1 cellular context compared by ENCODE assay signal in the genomic region with DNA sequence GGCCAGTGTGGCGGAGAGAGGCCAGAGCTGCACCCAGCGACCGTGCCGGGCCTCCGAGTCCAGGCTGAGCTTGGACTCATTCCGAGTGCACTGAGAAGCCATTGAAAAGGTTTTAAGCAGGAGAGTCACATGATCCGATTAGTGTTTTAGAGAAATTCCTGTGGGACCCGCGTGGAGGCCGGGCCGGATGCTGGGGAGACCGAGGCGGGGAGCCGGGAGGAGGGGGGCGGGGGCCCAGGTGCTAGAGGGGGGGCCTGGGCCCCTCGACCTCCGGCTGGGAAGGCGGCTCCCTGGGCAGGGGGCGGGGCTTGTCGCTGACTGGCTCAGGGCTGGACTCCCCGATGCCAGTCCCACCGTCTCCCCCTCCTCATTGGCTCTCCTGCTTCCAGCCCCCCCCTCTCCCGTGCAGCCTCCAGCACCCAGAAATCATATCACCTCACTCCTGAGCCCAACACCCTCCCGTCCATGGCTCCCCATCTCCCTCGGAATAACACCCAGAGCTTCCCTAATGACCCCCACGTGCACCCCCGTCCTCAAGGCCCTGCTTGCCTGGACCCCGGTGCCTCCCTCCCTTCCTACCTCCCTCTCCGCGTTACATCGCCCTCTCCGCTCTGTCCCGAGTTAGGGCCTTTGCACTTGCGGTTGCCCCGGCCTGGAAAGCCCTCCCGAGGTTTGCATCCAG.
TF ChIP-seq lines count a peak whose summit lies in the region.

No MANE protein-coding gene starts in this region.

TF ChIP-seq in HepG2, 621 proteins besides CTCF, POLR2A, EP300 and RAD21 (continued from another document and continues in another):
- TF ChIP-seq ZKSCAN5 (CRISPR knock-in tag; IDR thresholded peaks at IDR 0.05) (no peak), SMC3 (IDR thresholded peaks at IDR 0.05; ENCODE audit: low read length) (no peak), ZNF496 (CRISPR knock-in tag; IDR thresholded peaks at IDR 0.05; ENCODE audit: insufficient replicate concordance) (no peak), ZNF234 (CRISPR knock-in tag; conservative IDR thresholded peaks at IDR 0.05) (no peak), MED13 (CRISPR knock-in tag; IDR thresholded peaks at IDR 0.05) (no peak), NFIC (IDR thresholded peaks at IDR 0.05; ENCODE audit: low read length) (no peak), GZF1 (CRISPR knock-in tag; IDR thresholded peaks at IDR 0.05) (no peak), SRY (CRISPR knock-in tag; IDR thresholded peaks at IDR 0.05) (no peak), WIZ (CRISPR knock-in tag; IDR thresholded peaks at IDR 0.05) (no peak), JUND (CRISPR knock-in tag; IDR thresholded peaks at IDR 0.05) (no peak), MLLT10 (CRISPR knock-in tag; IDR thresholded peaks at IDR 0.05) (no peak), NONO (IDR thresholded peaks at IDR 0.05) (no peak), NONO (CRISPR knock-in tag; conservative IDR thresholded peaks at IDR 0.05) (no peak), ZZZ3 (CRISPR knock-in tag; IDR thresholded peaks at IDR 0.05; ENCODE audit: borderline replicate concordance) (no peak), STAT5B (CRISPR knock-in tag; IDR thresholded peaks at IDR 0.05) (no peak), HES4 (CRISPR knock-in tag; IDR thresholded peaks at IDR 0.05; ENCODE audit: borderline replicate concordance) (no peak), ZNF235 (CRISPR knock-in tag; IDR thresholded peaks at IDR 0.05; ENCODE audit: borderline replicate concordance) (no peak), PTBP1 (IDR thresholded peaks at IDR 0.05; ENCODE audit: low read depth, low read length, poor library complexity, severe bottlenecking) (no peak), ZKSCAN8 (CRISPR knock-in tag; IDR thresholded peaks at IDR 0.05; ENCODE audit: borderline replicate concordance) (no peak), MXI1 (IDR thresholded peaks at IDR 0.05; ENCODE audit: borderline replicate concordance, low read depth, low read length) (peak; percentile 21; the same call in 1 of the 3 replicates), ZNF792 (CRISPR knock-in tag; IDR thresholded peaks at IDR 0.05) (no peak), CHD2 (IDR thresholded peaks at IDR 0.05; ENCODE audit: low read depth, low read length) (no peak)
- TF ChIP-seq, protein P1, sequence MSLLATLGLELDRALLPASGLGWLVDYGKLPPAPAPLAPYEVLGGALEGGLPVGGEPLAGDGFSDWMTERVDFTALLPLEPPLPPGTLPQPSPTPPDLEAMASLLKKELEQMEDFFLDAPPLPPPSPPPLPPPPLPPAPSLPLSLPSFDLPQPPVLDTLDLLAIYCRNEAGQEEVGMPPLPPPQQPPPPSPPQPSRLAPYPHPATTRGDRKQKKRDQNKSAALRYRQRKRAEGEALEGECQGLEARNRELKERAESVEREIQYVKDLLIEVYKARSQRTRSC (CRISPR knock-in tag; IDR thresholded peaks at IDR 0.05; ENCODE audit: low read depth): no peak
- TF ChIP-seq, protein P2, sequence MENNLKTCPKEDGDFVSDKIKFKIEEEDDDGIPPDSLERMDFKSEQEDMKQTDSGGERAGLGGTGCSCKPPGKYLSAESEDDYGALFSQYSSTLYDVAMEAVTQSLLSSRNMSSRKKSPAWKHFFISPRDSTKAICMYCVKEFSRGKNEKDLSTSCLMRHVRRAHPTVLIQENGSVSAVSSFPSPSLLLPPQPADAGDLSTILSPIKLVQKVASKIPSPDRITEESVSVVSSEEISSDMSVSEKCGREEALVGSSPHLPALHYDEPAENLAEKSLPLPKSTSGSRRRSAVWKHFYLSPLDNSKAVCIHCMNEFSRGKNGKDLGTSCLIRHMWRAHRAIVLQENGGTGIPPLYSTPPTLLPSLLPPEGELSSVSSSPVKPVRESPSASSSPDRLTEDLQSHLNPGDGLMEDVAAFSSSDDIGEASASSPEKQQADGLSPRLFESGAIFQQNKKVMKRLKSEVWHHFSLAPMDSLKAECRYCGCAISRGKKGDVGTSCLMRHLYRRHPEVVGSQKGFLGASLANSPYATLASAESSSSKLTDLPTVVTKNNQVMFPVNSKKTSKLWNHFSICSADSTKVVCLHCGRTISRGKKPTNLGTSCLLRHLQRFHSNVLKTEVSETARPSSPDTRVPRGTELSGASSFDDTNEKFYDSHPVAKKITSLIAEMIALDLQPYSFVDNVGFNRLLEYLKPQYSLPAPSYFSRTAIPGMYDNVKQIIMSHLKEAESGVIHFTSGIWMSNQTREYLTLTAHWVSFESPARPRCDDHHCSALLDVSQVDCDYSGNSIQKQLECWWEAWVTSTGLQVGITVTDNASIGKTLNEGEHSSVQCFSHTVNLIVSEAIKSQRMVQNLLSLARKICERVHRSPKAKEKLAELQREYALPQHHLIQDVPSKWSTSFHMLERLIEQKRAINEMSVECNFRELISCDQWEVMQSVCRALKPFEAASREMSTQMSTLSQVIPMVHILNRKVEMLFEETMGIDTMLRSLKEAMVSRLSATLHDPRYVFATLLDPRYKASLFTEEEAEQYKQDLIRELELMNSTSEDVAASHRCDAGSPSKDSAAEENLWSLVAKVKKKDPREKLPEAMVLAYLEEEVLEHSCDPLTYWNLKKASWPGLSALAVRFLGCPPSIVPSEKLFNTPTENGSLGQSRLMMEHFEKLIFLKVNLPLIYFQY (CRISPR knock-in tag; IDR thresholded peaks at IDR 0.05; ENCODE audit: borderline replicate concordance): no peak
- TF ChIP-seq, protein P3, sequence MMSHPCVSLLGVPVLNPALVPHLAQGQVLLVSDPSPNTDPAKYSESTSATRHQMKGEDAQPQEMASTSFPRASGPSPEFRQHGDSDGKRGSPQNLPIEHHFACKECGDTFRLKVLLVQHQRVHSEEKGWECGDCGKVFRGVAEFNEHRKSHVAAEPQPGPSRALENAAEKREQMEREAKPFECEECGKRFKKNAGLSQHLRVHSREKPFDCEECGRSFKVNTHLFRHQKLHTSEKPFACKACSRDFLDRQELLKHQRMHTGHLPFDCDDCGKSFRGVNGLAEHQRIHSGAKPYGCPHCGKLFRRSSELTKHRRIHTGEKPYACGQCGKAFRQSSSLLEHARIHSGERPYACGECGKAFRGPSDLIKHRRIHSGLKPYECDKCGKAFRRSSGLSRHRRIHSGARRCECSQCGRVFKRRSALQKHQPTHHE (CRISPR knock-in tag; IDR thresholded peaks at IDR 0.05; ENCODE audit: borderline replicate concordance): no peak
- TF ChIP-seq, protein P4, sequence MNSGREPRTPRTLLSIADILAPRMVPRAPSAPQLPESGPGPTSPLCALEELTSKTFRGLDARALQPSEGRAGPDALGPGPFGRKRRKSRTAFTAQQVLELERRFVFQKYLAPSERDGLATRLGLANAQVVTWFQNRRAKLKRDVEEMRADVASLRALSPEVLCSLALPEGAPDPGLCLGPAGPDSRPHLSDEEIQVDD (CRISPR knock-in tag; IDR thresholded peaks at IDR 0.05; ENCODE audit: borderline replicate concordance): no peak
- TF ChIP-seq, protein P5, sequence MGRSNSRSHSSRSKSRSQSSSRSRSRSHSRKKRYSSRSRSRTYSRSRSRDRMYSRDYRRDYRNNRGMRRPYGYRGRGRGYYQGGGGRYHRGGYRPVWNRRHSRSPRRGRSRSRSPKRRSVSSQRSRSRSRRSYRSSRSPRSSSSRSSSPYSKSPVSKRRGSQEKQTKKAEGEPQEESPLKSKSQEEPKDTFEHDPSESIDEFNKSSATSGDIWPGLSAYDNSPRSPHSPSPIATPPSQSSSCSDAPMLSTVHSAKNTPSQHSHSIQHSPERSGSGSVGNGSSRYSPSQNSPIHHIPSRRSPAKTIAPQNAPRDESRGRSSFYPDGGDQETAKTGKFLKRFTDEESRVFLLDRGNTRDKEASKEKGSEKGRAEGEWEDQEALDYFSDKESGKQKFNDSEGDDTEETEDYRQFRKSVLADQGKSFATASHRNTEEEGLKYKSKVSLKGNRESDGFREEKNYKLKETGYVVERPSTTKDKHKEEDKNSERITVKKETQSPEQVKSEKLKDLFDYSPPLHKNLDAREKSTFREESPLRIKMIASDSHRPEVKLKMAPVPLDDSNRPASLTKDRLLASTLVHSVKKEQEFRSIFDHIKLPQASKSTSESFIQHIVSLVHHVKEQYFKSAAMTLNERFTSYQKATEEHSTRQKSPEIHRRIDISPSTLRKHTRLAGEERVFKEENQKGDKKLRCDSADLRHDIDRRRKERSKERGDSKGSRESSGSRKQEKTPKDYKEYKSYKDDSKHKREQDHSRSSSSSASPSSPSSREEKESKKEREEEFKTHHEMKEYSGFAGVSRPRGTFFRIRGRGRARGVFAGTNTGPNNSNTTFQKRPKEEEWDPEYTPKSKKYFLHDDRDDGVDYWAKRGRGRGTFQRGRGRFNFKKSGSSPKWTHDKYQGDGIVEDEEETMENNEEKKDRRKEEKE (IDR thresholded peaks at IDR 0.05): no peak
- TF ChIP-seq, protein P6, sequence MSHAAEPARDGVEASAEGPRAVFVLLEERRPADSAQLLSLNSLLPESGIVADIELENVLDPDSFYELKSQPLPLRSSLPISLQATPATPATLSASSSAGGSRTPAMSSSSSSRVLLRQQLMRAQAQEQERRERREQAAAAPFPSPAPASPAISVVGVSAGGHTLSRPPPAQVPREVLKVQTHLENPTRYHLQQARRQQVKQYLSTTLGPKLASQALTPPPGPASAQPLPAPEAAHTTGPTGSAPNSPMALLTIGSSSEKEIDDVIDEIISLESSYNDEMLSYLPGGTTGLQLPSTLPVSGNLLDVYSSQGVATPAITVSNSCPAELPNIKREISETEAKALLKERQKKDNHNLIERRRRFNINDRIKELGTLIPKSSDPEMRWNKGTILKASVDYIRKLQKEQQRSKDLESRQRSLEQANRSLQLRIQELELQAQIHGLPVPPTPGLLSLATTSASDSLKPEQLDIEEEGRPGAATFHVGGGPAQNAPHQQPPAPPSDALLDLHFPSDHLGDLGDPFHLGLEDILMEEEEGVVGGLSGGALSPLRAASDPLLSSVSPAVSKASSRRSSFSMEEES (CRISPR knock-in tag; IDR thresholded peaks at IDR 0.05): peak; percentile 14; the same call in 1 of the 2 replicates
- TF ChIP-seq, protein P7, sequence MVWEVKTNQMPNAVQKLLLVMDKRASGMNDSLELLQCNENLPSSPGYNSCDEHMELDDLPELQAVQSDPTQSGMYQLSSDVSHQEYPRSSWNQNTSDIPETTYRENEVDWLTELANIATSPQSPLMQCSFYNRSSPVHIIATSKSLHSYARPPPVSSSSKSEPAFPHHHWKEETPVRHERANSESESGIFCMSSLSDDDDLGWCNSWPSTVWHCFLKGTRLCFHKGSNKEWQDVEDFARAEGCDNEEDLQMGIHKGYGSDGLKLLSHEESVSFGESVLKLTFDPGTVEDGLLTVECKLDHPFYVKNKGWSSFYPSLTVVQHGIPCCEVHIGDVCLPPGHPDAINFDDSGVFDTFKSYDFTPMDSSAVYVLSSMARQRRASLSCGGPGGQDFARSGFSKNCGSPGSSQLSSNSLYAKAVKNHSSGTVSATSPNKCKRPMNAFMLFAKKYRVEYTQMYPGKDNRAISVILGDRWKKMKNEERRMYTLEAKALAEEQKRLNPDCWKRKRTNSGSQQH (CRISPR knock-in tag; IDR thresholded peaks at IDR 0.05; ENCODE audit: low read depth): no peak
- TF ChIP-seq, protein P8, sequence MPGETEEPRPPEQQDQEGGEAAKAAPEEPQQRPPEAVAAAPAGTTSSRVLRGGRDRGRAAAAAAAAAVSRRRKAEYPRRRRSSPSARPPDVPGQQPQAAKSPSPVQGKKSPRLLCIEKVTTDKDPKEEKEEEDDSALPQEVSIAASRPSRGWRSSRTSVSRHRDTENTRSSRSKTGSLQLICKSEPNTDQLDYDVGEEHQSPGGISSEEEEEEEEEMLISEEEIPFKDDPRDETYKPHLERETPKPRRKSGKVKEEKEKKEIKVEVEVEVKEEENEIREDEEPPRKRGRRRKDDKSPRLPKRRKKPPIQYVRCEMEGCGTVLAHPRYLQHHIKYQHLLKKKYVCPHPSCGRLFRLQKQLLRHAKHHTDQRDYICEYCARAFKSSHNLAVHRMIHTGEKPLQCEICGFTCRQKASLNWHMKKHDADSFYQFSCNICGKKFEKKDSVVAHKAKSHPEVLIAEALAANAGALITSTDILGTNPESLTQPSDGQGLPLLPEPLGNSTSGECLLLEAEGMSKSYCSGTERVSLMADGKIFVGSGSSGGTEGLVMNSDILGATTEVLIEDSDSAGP (CRISPR knock-in tag; IDR thresholded peaks at IDR 0.05; ENCODE audit: borderline replicate concordance): peak; percentile 19; the same call in 1 of the 2 replicates
- TF ChIP-seq, protein P9, sequence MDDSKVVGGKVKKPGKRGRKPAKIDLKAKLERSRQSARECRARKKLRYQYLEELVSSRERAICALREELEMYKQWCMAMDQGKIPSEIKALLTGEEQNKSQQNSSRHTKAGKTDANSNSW (CRISPR knock-in tag; IDR thresholded peaks at IDR 0.05; ENCODE audit: borderline replicate concordance): no peak
- TF ChIP-seq, protein P10, sequence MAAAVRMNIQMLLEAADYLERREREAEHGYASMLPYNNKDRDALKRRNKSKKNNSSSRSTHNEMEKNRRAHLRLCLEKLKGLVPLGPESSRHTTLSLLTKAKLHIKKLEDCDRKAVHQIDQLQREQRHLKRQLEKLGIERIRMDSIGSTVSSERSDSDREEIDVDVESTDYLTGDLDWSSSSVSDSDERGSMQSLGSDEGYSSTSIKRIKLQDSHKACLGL (CRISPR knock-in tag; IDR thresholded peaks at IDR 0.05): no peak
- TF ChIP-seq, protein P11, sequence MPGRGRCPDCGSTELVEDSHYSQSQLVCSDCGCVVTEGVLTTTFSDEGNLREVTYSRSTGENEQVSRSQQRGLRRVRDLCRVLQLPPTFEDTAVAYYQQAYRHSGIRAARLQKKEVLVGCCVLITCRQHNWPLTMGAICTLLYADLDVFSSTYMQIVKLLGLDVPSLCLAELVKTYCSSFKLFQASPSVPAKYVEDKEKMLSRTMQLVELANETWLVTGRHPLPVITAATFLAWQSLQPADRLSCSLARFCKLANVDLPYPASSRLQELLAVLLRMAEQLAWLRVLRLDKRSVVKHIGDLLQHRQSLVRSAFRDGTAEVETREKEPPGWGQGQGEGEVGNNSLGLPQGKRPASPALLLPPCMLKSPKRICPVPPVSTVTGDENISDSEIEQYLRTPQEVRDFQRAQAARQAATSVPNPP (CRISPR knock-in tag; IDR thresholded peaks at IDR 0.05): no peak
- TF ChIP-seq, protein P12, sequence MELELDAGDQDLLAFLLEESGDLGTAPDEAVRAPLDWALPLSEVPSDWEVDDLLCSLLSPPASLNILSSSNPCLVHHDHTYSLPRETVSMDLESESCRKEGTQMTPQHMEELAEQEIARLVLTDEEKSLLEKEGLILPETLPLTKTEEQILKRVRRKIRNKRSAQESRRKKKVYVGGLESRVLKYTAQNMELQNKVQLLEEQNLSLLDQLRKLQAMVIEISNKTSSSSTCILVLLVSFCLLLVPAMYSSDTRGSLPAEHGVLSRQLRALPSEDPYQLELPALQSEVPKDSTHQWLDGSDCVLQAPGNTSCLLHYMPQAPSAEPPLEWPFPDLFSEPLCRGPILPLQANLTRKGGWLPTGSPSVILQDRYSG (CRISPR knock-in tag; IDR thresholded peaks at IDR 0.05): no peak
- TF ChIP-seq, protein P13, sequence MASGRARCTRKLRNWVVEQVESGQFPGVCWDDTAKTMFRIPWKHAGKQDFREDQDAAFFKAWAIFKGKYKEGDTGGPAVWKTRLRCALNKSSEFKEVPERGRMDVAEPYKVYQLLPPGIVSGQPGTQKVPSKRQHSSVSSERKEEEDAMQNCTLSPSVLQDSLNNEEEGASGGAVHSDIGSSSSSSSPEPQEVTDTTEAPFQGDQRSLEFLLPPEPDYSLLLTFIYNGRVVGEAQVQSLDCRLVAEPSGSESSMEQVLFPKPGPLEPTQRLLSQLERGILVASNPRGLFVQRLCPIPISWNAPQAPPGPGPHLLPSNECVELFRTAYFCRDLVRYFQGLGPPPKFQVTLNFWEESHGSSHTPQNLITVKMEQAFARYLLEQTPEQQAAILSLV (CRISPR knock-in tag; IDR thresholded peaks at IDR 0.05; ENCODE audit: borderline replicate concordance): 0 out of 2 replicates have a peak, but pooled peaks have one; percentile 54
